27 cellular contexts compared by ENCODE assay signal in genomic region chr10:112250555-112250954, GRCh38. TPM values are rescaled to one million over a fixed set of nuclear protein-coding genes. Genes with fewer than 3 reads are reported as not detected.
DNase-seq lines count a peak whose midpoint lies in the region; ATAC-seq and TF ChIP-seq lines count a peak whose summit lies in the region.
"Had no signal": no experiment of that assay in that cellular context is flagged by ENCODE, and none has a peak within 500 bp of the region (broad histone marks: within the 10 kb centered on the region; RNA-seq: fewer than 3 reads in every experiment).

No MANE protein-coding gene starts in this region.

- no peak for ATAC-seq in lower lobe of right lung
- ATAC-seq: body of pancreas, left lung, sciatic nerve had no signal

- H3K27me3 ChIP-seq in mammary epithelial cell (ENCODE audit: insufficient read depth, low read length) = no peaks in the 10 kb centered on the region
- no peaks in the 10 kb centered on the region for H3K27me3 ChIP-seq in breast epithelium
- no peaks in the 10 kb centered on the region for H3K27me3 ChIP-seq in lower lobe of right lung (ENCODE audit: low read depth)
- H3K27me3 ChIP-seq: body of pancreas, esophagus squamous epithelium, left lung, SJCRH30, upper lobe of left lung had no signal

- no peak for TF ChIP-seq POLR2A in breast epithelium (IDR thresholded peaks at IDR 0.05)

- H3K27ac ChIP-seq in mammary epithelial cell (ENCODE audit: insufficient read depth, low read depth, low read length) = no peak overlapping the region
- no peak overlapping the region for H3K27ac ChIP-seq in breast epithelium
- H3K27ac ChIP-seq in lower lobe of right lung = no peak overlapping the region
- H3K27ac ChIP-seq: body of pancreas, C4-2B, esophagus squamous epithelium, left lung, SJCRH30, upper lobe of left lung had no signal

- intact Hi-C loops in mammary epithelial cell (cut with micrococcal nuclease) (no loop called here), breast epithelium (cut with DNase I; ENCODE audit: low total_unique reads) (no loop called here), lower lobe of right lung (cut with DNase I) (no loop called here)

- TF ChIP-seq CTCF in mammary epithelial cell (conservative IDR thresholded peaks at IDR 0.05 in 1 of 2, IDR thresholded peaks at IDR 0.05 in 1 of 2; ENCODE audit: extremely low read depth in 1 of 2, insufficient read depth in 1 of 2, low read depth in 1 of 2, low read length in 2 of 2) (no peak), breast epithelium (IDR thresholded peaks at IDR 0.05) (no peak), lower lobe of right lung (IDR thresholded peaks at IDR 0.05) (no peak)

- dilution Hi-C loops in mammary epithelial cell (cut with HindIII; ENCODE audit: low sequenced_read_pairs) = no loop called here

- DNase-seq in mammary epithelial cell = peak; percentile 53
- DNase-seq in breast epithelium (ENCODE audit: low spot score in 2 of 2) = no peak
- DNase-seq in NCI-H460 (ENCODE audit: extremely low read depth, low read depth) = peak; percentile 26
- DNase-seq in dermis blood vessel endothelial cell = peak; percentile 4
- no peak for DNase-seq in NCI-H1930 (lab: John Stamatoyannopoulos, UW)
- no peak for DNase-seq in lower lobe of right lung
- DNase-seq in HEK293T (ENCODE audit: extremely low spot score) = no peak
- no peak for DNase-seq in NCI-H2171 (lab: John Stamatoyannopoulos, UW)
- DNase-seq: activated CD4-positive, alpha-beta T cell treated with anti-CD3 and anti-CD28 coated beads for 48 hours; activated naive CD8-positive, alpha-beta T cell treated with anti-CD3 and anti-CD28 coated beads, Interleukin-2, amount 10 ng/mL, durations not matched to agents 7 days and 5 days; body of pancreas; effector memory CD4-positive, alpha-beta T cell; esophagus squamous epithelium; H7; left lung; MV-4-11; NCI-H2029; OCI-M1; SJCRH30; stimulated activated CD4-positive, alpha-beta T cell treated with anti-CD3 and anti-CD28 coated beads, Interleukin-15, amount 100 ng/mL, for 24 hours had no signal

- POLR2A ChIA-PET in HEK293T (lab: Yijun Ruan, JAX) = no interaction called here

- no peak overlapping the region for H3K4me3 ChIP-seq in mammary epithelial cell (replicated peaks in 1 of 3; ENCODE audit: insufficient read depth in 1 of 3, low read depth in 2 of 3, low read length in 3 of 3)
- no peak overlapping the region for H3K4me3 ChIP-seq in breast epithelium
- H3K4me3 ChIP-seq in lower lobe of right lung = no peak overlapping the region
- H3K4me3 ChIP-seq: body of pancreas, esophagus squamous epithelium, left lung, SJCRH30, upper lobe of left lung had no signal

- 71% methylated on average over 2 of the region's 2 CpGs for WGBS in mammary epithelial cell (ENCODE audit: low coverage, missing lambda C conversion rate)

- H4K20me1 ChIP-seq in mammary epithelial cell (ENCODE audit: insufficient read depth, low read length) = no peaks in the 10 kb centered on the region

- CTCF ChIA-PET in mammary epithelial cell (lab: Charles Lee; ENCODE audit: low non-redundant PET) (no interaction called here), HEK293T (lab: Yijun Ruan, JAX) (no interaction called here)

- H3K4me2 ChIP-seq in mammary epithelial cell (ENCODE audit: insufficient read depth, low read depth, low read length) = no peak overlapping the region

- no peaks in the 10 kb centered on the region for H3K4me1 ChIP-seq in mammary epithelial cell (ENCODE audit: insufficient read depth, low read length)
- no peaks in the 10 kb centered on the region for H3K4me1 ChIP-seq in breast epithelium
- H3K4me1 ChIP-seq in lower lobe of right lung = no peaks in the 10 kb centered on the region
- H3K4me1 ChIP-seq: body of pancreas, esophagus squamous epithelium, left lung, SJCRH30, upper lobe of left lung had no signal

- in situ Hi-C loops in mammary epithelial cell (cut with MboI; ENCODE audit: low sequenced_read_pairs in 2 of 2) = no loop called here

- no peaks in the 10 kb centered on the region for H3K79me2 ChIP-seq in mammary epithelial cell (ENCODE audit: insufficient read depth, low read length)

- H3K36me3 ChIP-seq in mammary epithelial cell (ENCODE audit: insufficient read depth, low read length) = no peaks in the 10 kb centered on the region
- no peaks in the 10 kb centered on the region for H3K36me3 ChIP-seq in breast epithelium
- no peaks in the 10 kb centered on the region for H3K36me3 ChIP-seq in lower lobe of right lung
- H3K36me3 ChIP-seq: esophagus squamous epithelium, left lung, SJCRH30, upper lobe of left lung had no signal

- H2AFZ ChIP-seq in mammary epithelial cell (ENCODE audit: low read depth, low read length) = no peak overlapping the region

- BruUV-seq in mammary epithelial cell (replicated peaks; lab: Mats Ljungman, UMichigan) = no TSS peak

- peaks cover 12% of the 10 kb centered on the region for H3K9me3 ChIP-seq in mammary epithelial cell (replicated peaks; ENCODE audit: insufficient read depth, low read length)
- peaks cover 12 to 13% of the 10 kb centered on the region in 2 donors for H3K9me3 ChIP-seq in breast epithelium
- peaks cover 11% of the 10 kb centered on the region for H3K9me3 ChIP-seq in lower lobe of right lung

- H3K9ac ChIP-seq in mammary epithelial cell (ENCODE audit: insufficient read depth, low read length) = no peak overlapping the region

TF ChIP-seq in HEK293T, 16 proteins besides CTCF, POLR2A, EP300 and RAD21:
- TF ChIP-seq ARNT (IDR thresholded peaks at IDR 0.05) = no peak
- TF ChIP-seq FOXK2 (IDR thresholded peaks at IDR 0.05) = no peak
- TF ChIP-seq FOXA1 (IDR thresholded peaks at IDR 0.05) = no peak
- no peak for TF ChIP-seq FOXM1 (IDR thresholded peaks at IDR 0.05; ENCODE audit: borderline replicate concordance)
- no peak for TF ChIP-seq L3MBTL2 (conservative IDR thresholded peaks at IDR 0.05)
- no peak for TF ChIP-seq HDGF (IDR thresholded peaks at IDR 0.05; ENCODE audit: borderline replicate concordance)
- TF ChIP-seq ELF4 (IDR thresholded peaks at IDR 0.05) = no peak
- no peak for TF ChIP-seq LEF1 (IDR thresholded peaks at IDR 0.05; ENCODE audit: borderline replicate concordance)
- TF ChIP-seq CTBP1 (IDR thresholded peaks at IDR 0.05; ENCODE audit: borderline replicate concordance) = no peak
- no peak for TF ChIP-seq PKNOX1 (IDR thresholded peaks at IDR 0.05)

RNA-seq across cellular contexts. Expression of gene TECTB, which starts 32.6 kb away (rescaled TPM):
- not detected for total RNA-seq in mammary epithelial cell
- not detected for polyA plus RNA-seq in mammary epithelial cell
- not detected for polyA minus RNA-seq in mammary epithelial cell
- total RNA-seq in breast epithelium = not detected
- not detected in 2 replicates for total RNA-seq in NCI-H460 (2014; rRNA removed; shearing (Covaris generic))
- not detected in 2 replicates for polyA plus RNA-seq in NCI-H460 (2014; cell fraction: nucleus; rRNA removed)
- total RNA-seq in dermis blood vessel endothelial cell = not detected in 2 replicates
- not detected for total RNA-seq in lower lobe of right lung
- total RNA-seq: activated naive CD8-positive, alpha-beta T cell treated with anti-CD3 and anti-CD28 coated beads, Interleukin-2, amount 10 ng/mL, durations not matched to agents 7 days and 5 days; activated T-helper 1 cell treated with anti-CD3 and anti-CD28 coated beads, Interleukin-12 subunit alpha, Interleukin-12 subunit beta, Interleukin-2, Interleukin-4 antibody, amounts not matched to agents 30 ng/mL and 10 ng/mL and 1 ng/mL, durations not matched to agents 14 hours and 24 hours and 36 hours; body of pancreas; esophagus squamous epithelium; H7; left lung; mononuclear cell; posterior vena cava; sciatic nerve; SJCRH30; upper lobe of left lung had no signal
- polyA plus RNA-seq: neural cell had no signal

Comparison
In these comparisons a context has a peak if more than half of its experiments do, and no peak if none do; other contexts are left out.
1. DNase-seq: peak in mammary epithelial cell (single experiment), NCI-H460 (single experiment) and dermis blood vessel endothelial cell (single experiment); none in breast epithelium (0 of 2), NCI-H1930 (0 of 2), lower lobe of right lung (single experiment), HEK293T (single experiment) and NCI-H2171 (single experiment).